In the genomic region with DNA sequence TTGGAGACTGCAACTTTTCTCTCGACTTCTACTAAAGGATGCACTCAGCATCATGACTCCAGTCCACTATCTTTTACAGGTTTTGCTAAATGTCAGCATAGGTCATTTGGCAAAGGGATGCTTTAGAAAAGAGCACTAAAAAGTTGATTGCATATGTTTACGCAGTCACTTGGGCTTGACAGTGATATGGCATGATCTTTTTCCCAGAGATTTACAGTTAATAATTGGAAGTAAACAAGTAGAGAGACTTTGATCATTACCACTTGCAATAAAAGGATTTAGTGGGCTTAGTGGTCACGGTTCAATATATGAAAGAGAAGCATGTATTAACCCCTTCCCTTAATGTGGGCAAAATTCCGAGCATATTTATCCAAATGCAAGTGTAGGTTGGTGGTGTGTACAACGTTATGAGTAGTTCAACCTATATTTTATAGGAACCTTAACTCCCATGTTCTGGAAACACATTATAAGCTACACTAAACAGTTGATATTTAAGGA, we compare ENCODE assay signal across 9 cellular contexts. TPM values are rescaled to one million over a fixed set of nuclear protein-coding genes. Genes with fewer than 3 reads are reported as not detected.
A peak's percentile ranks its signal among the peaks of the same experiment; 100 is the strongest.
DNase-seq lines count a peak whose midpoint lies in the region; ATAC-seq and TF ChIP-seq lines count a peak whose summit lies in the region.
"Had no signal": no experiment of that assay in that cellular context is flagged by ENCODE, and none has a peak within 500 bp of the region (broad histone marks: within the 10 kb centered on the region; RNA-seq: fewer than 3 reads in every experiment).

No MANE protein-coding gene starts in this region.

- no peaks in the 10 kb centered on the region for H3K9me3 ChIP-seq in Karpas-422 (ENCODE audit: low read length)

- no peaks in the 10 kb centered on the region for H3K9me2 ChIP-seq in Karpas-422 (replicated peaks; ENCODE audit: insufficient read depth, low read length)

- H3K4me1 Mint-ChIP-seq in dendritic cell treated with granulocyte-macrophage colony-stimulating factor and Interleukin-4, amounts not matched to agents 40 ng/mL and 50 ng/mL, for 4 days (ENCODE audit: low read depth), result peaks cover 27% of the 10 kb centered on the region
- H3K4me1 Mint-ChIP-seq in nephron, result peaks cover 57% of the 10 kb centered on the region

- peak overlapping the region; percentile 78 for H3K9ac ChIP-seq in Karpas-422 (ENCODE audit: low read length)

- peaks cover 30% of the 10 kb centered on the region for H4K20me1 ChIP-seq in Karpas-422 (ENCODE audit: insufficient read depth, low read depth, low read length)

- POLR2A ChIA-PET in BJ (lab: Charles Lee), result no interaction called here

- peak overlapping the region; percentile 85 for H3K4me2 ChIP-seq in Karpas-422 (ENCODE audit: low read depth, low read length, poor library complexity, severe bottlenecking)

- TF ChIP-seq CTCF in BJ (IDR thresholded peaks at IDR 0.05; ENCODE audit: insufficient read depth, low read depth, low read length) (no peak), nephron (IDR thresholded peaks at IDR 0.05; ENCODE audit: unreplicated experiment in 3 of 3) (no peak)

- no peaks in the 10 kb centered on the region for H3K36me3 ChIP-seq in BJ (ENCODE audit: control insufficient read depth, insufficient read depth, low read length)
- peaks cover under 1% of the 10 kb centered on the region; the same call in 1 of the 2 replicates for H3K36me3 ChIP-seq in Karpas-422 (ENCODE audit: insufficient read depth, low read length)

- CTCF ChIA-PET in BJ (lab: Yijun Ruan, JAX), result no interaction called here

- H3K4me3 ChIP-seq in BJ (ENCODE audit: low read depth, low read length), result peak overlapping the region; percentile 74
- peak overlapping the region; percentile 83 for H3K4me3 ChIP-seq in Karpas-422 (ENCODE audit: low read length)

- peaks cover 44% of the 10 kb centered on the region for H3K4me1 ChIP-seq in Karpas-422 (ENCODE audit: low read length)

- peaks cover 14% of the 10 kb centered on the region for H3K27me3 ChIP-seq in BJ (ENCODE audit: control insufficient read depth, insufficient read depth, low read length)
- no peaks in the 10 kb centered on the region; the same call in 1 of the 2 replicates for H3K27me3 ChIP-seq in Karpas-422 (ENCODE audit: low read length)

- H3K27me3 Mint-ChIP-seq in dendritic cell treated with granulocyte-macrophage colony-stimulating factor and Interleukin-4, amounts not matched to agents 40 ng/mL and 50 ng/mL, for 4 days, result peaks cover 40% of the 10 kb centered on the region
- peaks cover 78% of the 10 kb centered on the region for H3K27me3 Mint-ChIP-seq in nephron (ENCODE audit: low read depth)

- intact Hi-C loops in dendritic cell treated with granulocyte-macrophage colony-stimulating factor and Interleukin-4, amounts not matched to agents 40 ng/mL and 50 ng/mL, for 4 days (cut with micrococcal nuclease), result loop anchor here (2.0 to 10.0 kb wide), 2 partner anchors 18 to 798 kb away; partner anchors contain the start of gene SKIDA1
- intact Hi-C loops in sciatic nerve (cut with DNase I), result no loop called here

- H3K79me2 ChIP-seq in Karpas-422 (ENCODE audit: low read length), result no peaks in the 10 kb centered on the region

- peaks cover 23% of the 10 kb centered on the region for H3K36me3 Mint-ChIP-seq in dendritic cell treated with granulocyte-macrophage colony-stimulating factor and Interleukin-4, amounts not matched to agents 40 ng/mL and 50 ng/mL, for 4 days (ENCODE audit: low read depth)
- H3K36me3 Mint-ChIP-seq in nephron (ENCODE audit: low read depth), result peaks cover 10% of the 10 kb centered on the region

- H3K27ac Mint-ChIP-seq in dendritic cell treated with granulocyte-macrophage colony-stimulating factor and Interleukin-4, amounts not matched to agents 40 ng/mL and 50 ng/mL, for 4 days, result peak overlapping the region; percentile 91
- peak overlapping the region; percentile 60 to 92 (median 90) for H3K27ac Mint-ChIP-seq in nephron

- H3K27ac ChIP-seq in Karpas-422 (ENCODE audit: low read length), result no peak overlapping the region

- H3K4me3 Mint-ChIP-seq in dendritic cell treated with granulocyte-macrophage colony-stimulating factor and Interleukin-4, amounts not matched to agents 40 ng/mL and 50 ng/mL, for 4 days, result peak overlapping the region; percentile 91
- peak overlapping the region; percentile 93 to 98 (median 96) for H3K4me3 Mint-ChIP-seq in nephron

- no peak overlapping the region for H2AFZ ChIP-seq in Karpas-422 (ENCODE audit: low read length)

- DNase-seq in BJ (ENCODE audit: low read depth) (no peak), Karpas-422 (no peak), sciatic nerve (ENCODE audit: low spot score) (no peak), NCI-H1048 (lab: John Stamatoyannopoulos, UW) (no peak), OCI-M2 (lab: John Stamatoyannopoulos, UW; ENCODE audit: unreplicated experiment) (no peak)

- H3K9me3 Mint-ChIP-seq in dendritic cell treated with granulocyte-macrophage colony-stimulating factor and Interleukin-4, amounts not matched to agents 40 ng/mL and 50 ng/mL, for 4 days, result no peaks in the 10 kb centered on the region
- no peaks in the 10 kb centered on the region for H3K9me3 Mint-ChIP-seq in nephron

- no peak for ATAC-seq in sciatic nerve
- ATAC-seq in GM19395 (IDR thresholded peaks at IDR 0.05; ENCODE audit: unreplicated experiment), result no peak

RNA-seq across cellular contexts. Expression of gene BMI1, which starts 1.8 kb away (rescaled TPM):
- 20.3 and 44.3 TPM in 2 replicates for polyA plus RNA-seq in BJ (2011; rRNA removed)
- polyA minus RNA-seq in BJ (2011; rRNA and poly(A)+ RNA removed), result 23.2 and 36.4 TPM in 2 replicates
- 13.8 and 30.4 TPM in 2 replicates for total RNA-seq in Karpas-422 (2014; rRNA removed; shearing (Covaris generic); ENCODE audit: low replicate concordance)
- total RNA-seq in sciatic nerve, result 62.7 TPM

RNA-seq across cellular contexts. Expression of gene COMMD3, which starts 6.5 kb away (rescaled TPM):
- polyA plus RNA-seq in BJ (2011; rRNA removed), result 20.9 and 45.9 TPM in 2 replicates
- 3.0 and 3.2 TPM in 2 replicates for polyA minus RNA-seq in BJ (2011; rRNA and poly(A)+ RNA removed)
- total RNA-seq in Karpas-422 (2014; rRNA removed; shearing (Covaris generic); ENCODE audit: low replicate concordance), result 10.8 and 37.5 TPM in 2 replicates
- 53.3 TPM for total RNA-seq in sciatic nerve

RNA-seq across cellular contexts. Expression of gene SPAG6, which starts 22.6 kb away (rescaled TPM):
- not detected in 2 replicates for polyA plus RNA-seq in BJ (2011; rRNA removed)
- polyA minus RNA-seq in BJ (2011; rRNA and poly(A)+ RNA removed), result not detected in 2 replicates
- total RNA-seq in Karpas-422 (2014; rRNA removed; shearing (Covaris generic); ENCODE audit: low replicate concordance), result not detected in 2 replicates
- total RNA-seq in sciatic nerve, result 0.31 TPM
- polyA plus RNA-seq: esophagus had no signal
